Comparison of ENCODE assay signal across 31 cellular contexts in the genomic region with DNA sequence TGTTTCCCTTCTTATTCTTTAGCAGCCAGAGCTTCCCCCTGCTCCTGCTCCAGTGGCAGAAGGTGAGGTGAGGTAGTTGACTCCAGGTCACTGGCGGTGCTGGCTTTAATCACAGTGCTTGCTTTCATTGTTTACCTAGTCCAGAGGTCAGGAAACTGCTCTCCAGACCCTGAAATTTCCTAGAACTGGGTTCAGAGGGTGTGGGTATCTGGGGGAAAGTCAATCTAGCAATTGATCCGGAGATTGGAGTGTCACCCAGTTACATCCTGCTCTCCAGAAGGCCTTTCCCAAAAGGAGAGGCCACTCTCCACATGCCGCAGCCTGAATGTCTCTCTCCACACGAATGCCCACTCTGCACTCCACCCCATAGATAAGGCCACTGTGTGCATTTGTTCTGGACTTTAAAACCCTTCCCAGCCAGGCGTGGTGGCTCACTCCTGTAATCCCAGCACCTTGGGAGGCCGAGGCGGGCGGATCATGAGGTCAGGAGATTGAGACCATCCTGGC. TPM values are rescaled to one million over a fixed set of nuclear protein-coding genes. Genes with fewer than 3 reads are reported as not detected.
"Had no signal": no experiment of that assay in that cellular context is flagged by ENCODE, and none has a peak within 500 bp of the region (broad histone marks: within the 10 kb centered on the region; RNA-seq: fewer than 3 reads in every experiment).

No MANE protein-coding gene starts in this region.

- H3K4me3 ChIP-seq: coronary artery, esophagus squamous epithelium, heart right ventricle, lung, neural progenitor cell, prostate gland, right atrium auricular region, skin epidermis, stomach, thyroid gland, vagina had no signal

- H3K9me3 ChIP-seq: esophagus squamous epithelium, heart right ventricle, prostate gland, right atrium auricular region, stomach, thyroid gland, vagina had no signal

- FAIRE-seq: endothelial cell of umbilical vein, keratinocyte had no signal

- H3K36me3 ChIP-seq: esophagus squamous epithelium, heart right ventricle, neural progenitor cell, prostate gland, right atrium auricular region, stomach, thyroid gland, vagina had no signal

- H3K27me3 ChIP-seq: neural progenitor cell, right atrium auricular region, thyroid gland, vagina had no signal

- H3K4me2 ChIP-seq: neural progenitor cell had no signal

- H3K4me1 ChIP-seq: esophagus squamous epithelium, heart right ventricle, neural progenitor cell, prostate gland, right atrium auricular region, thyroid gland, vagina had no signal

- H3K27ac ChIP-seq: coronary artery, esophagus squamous epithelium, heart right ventricle, neural progenitor cell, prostate gland, right atrium auricular region, skin epidermis, stomach, thyroid gland, vagina had no signal

- DNase-seq: dermis blood vessel endothelial cell; effector memory CD4-positive, alpha-beta T cell; esophagus squamous epithelium; foreskin melanocyte; glutamatergic neuron; heart right ventricle; hypothalamus; left ventricle myocardium superior; naive thymus-derived CD4-positive, alpha-beta T cell; stimulated activated CD4-positive, alpha-beta T cell treated with anti-CD3 and anti-CD28 coated beads, Interleukin-12 subunit alpha, Interleukin-12 subunit beta, amount 100 ng/mL, for 4 hours; stimulated activated CD4-positive, alpha-beta T cell treated with anti-CD3 and anti-CD28 coated beads, Interleukin-2, amount 100 ng/mL, for 24 hours; stimulated activated CD4-positive, alpha-beta T cell treated with anti-CD3 and anti-CD28 coated beads, Interleukin-4, amount 100 ng/mL, for 24 hours; stimulated activated naive CD4-positive, alpha-beta T cell treated with Interleukin-2 at 50 U/mL for 16 hours; stomach; thyroid gland; trophoblast cell had no signal

- H3K9ac ChIP-seq: neural progenitor cell had no signal

- H2AFZ ChIP-seq: neural progenitor cell had no signal

- ATAC-seq: heart right ventricle; left ventricle myocardium superior; naive thymus-derived CD4-positive, alpha-beta T cell; stimulated activated effector memory CD8-positive, alpha-beta T cell treated with anti-CD3 and anti-CD28 coated beads, Interleukin-12 subunit alpha, Interleukin-12 subunit beta, amount 100 ng/mL, for 72 hours had no signal

RNA-seq across cellular contexts. Expression of a gene that starts 2.1 kb away (rescaled TPM):
- total RNA-seq: dermis blood vessel endothelial cell; endothelial cell of umbilical vein; epithelial cell of proximal tubule; esophagus squamous epithelium; heart right ventricle; left ventricle myocardium superior; mesothelial cell of epicardium; naive thymus-derived CD4-positive, alpha-beta T cell; prostate gland; right atrium auricular region; subcutaneous adipose tissue; temporal lobe; thyroid gland; ureter; vagina had no signal
- polyA plus RNA-seq: endothelial cell of umbilical vein; heart right ventricle; keratinocyte; lung; naive thymus-derived CD4-positive, alpha-beta T cell; stomach had no signal
